Comparison of ENCODE assay signal across 8 cellular contexts in the genomic region with DNA sequence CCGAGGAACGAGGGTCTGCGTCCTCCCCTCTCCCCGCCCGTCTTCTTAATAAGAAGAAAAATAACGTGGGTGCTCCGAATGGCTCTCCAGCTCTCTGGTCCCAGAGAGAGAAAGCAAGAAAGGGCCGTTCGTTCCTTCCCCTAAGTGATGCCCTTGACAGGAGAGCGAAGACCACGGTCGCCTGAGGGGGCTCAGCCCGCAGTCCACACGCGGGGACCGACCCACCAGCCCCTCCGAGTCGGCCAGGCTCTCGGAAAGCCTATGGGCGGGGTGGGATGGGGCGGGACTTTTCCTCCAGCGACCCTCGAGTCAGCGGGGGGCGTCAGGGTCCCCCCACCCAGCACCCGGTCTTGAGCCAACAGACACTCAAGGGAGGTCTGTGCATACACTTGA. TPM values are rescaled to one million over a fixed set of nuclear protein-coding genes. Genes with fewer than 3 reads are reported as not detected.
DNase-seq lines count a peak whose midpoint lies in the region; ATAC-seq and TF ChIP-seq lines count a peak whose summit lies in the region.

No MANE protein-coding gene starts in this region.

- intact Hi-C loops in OCI-LY7 (cut with micrococcal nuclease; ENCODE audit: unreplicated experiment) = no loop called here

- CTCF ChIA-PET in OCI-LY7 (lab: Charles Lee; ENCODE audit: unreplicated experiment) = no interaction called here

- H3K9me3 ChIP-seq in skeletal muscle satellite cell (replicated peaks; ENCODE audit: low read length) = no peaks in the 10 kb centered on the region
- H3K9me3 ChIP-seq in OCI-LY7 (ENCODE audit: low read length) = no peaks in the 10 kb centered on the region

- H3K9me2 ChIP-seq in OCI-LY7 (ENCODE audit: insufficient read depth, low read length) = no peaks in the 10 kb centered on the region

- peak; percentile 21 for ATAC-seq in SK-N-SH treated with all-trans-retinoic acid at 6 μM for 48 hours
- ATAC-seq in foreskin keratinocyte = peak; percentile 8
- no peak for ATAC-seq in GM21619 (IDR thresholded peaks at IDR 0.05; ENCODE audit: unreplicated experiment)

- POLR2A ChIA-PET in OCI-LY7 (lab: Charles Lee) = no interaction called here

- H3K4me1 ChIP-seq in foreskin keratinocyte (peaks cover 6% of the 10 kb centered on the region), skeletal muscle satellite cell (ENCODE audit: control insufficient read depth, insufficient read depth, low read length) (peaks cover 14% of the 10 kb centered on the region), OCI-LY7 (ENCODE audit: insufficient read depth, low read length, poor library complexity, severe bottlenecking) (no peaks in the 10 kb centered on the region)

- H3K27ac ChIP-seq in foreskin keratinocyte (no peak overlapping the region), OCI-LY7 (ENCODE audit: low read depth, low read length, poor library complexity, severe bottlenecking) (no peak overlapping the region)

- DNase-seq in GM19238 (ENCODE audit: insufficient read length, low spot score) (peak; percentile 7), foreskin keratinocyte (no peak), NCI-H2029 treated with DMSO at 0.1 percent for 48 hours (lab: John Stamatoyannopoulos, UW) (no peak), OCI-LY7 (ENCODE audit: low spot score) (no peak), HUDEP-2 (lab: John Stamatoyannopoulos, UW; ENCODE audit: unreplicated experiment in 76 of 76) (no peak)

- no TSS peak for BruUV-seq in OCI-LY7 (replicated peaks; lab: Mats Ljungman, UMichigan)

- H3K4me2 ChIP-seq in skeletal muscle satellite cell (ENCODE audit: low read length) (peak overlapping the region; percentile 84), OCI-LY7 (ENCODE audit: low read length) (no peak overlapping the region)

- H3K4me3 ChIP-seq in skeletal muscle satellite cell (ENCODE audit: low read length) = peak overlapping the region; percentile 68
- no peak overlapping the region for H3K4me3 ChIP-seq in OCI-LY7 (ENCODE audit: low read depth, low read length, poor library complexity, severe bottlenecking)

- H3K27me3 ChIP-seq in foreskin keratinocyte (peaks cover 19% of the 10 kb centered on the region), skeletal muscle satellite cell (ENCODE audit: control insufficient read depth, insufficient read depth, low read length) (peaks cover 26% of the 10 kb centered on the region)

- H4K20me1 ChIP-seq in OCI-LY7 (ENCODE audit: insufficient read depth, low read length) = no peaks in the 10 kb centered on the region

- TF ChIP-seq CTCF in foreskin keratinocyte (conservative IDR thresholded peaks at IDR 0.05) (no peak), OCI-LY7 (conservative IDR thresholded peaks at IDR 0.05; ENCODE audit: low read length) (no peak)

- H3K36me3 ChIP-seq in skeletal muscle satellite cell (ENCODE audit: insufficient read depth, low read length) = no peaks in the 10 kb centered on the region
- no peaks in the 10 kb centered on the region for H3K36me3 ChIP-seq in OCI-LY7 (ENCODE audit: insufficient read depth, low read length)

- H3K9ac ChIP-seq in skeletal muscle satellite cell (ENCODE audit: low read depth, low read length) = peak overlapping the region; percentile 24

- no peak overlapping the region for H2AFZ ChIP-seq in OCI-LY7 (ENCODE audit: low read length)

- no peaks in the 10 kb centered on the region for H3K79me2 ChIP-seq in OCI-LY7 (ENCODE audit: insufficient read depth, low read depth, low read length)

TF ChIP-seq in SK-N-SH treated with all-trans-retinoic acid at 6 μM for 48 hours, 23 proteins besides CTCF, POLR2A, EP300 and RAD21:
- TF ChIP-seq ISL1 (CRISPR knock-in tag; IDR thresholded peaks at IDR 0.05) (no peak), ESRRG (CRISPR knock-in tag; IDR thresholded peaks at IDR 0.05) (no peak), OSR1 (CRISPR knock-in tag; IDR thresholded peaks at IDR 0.05) (no peak), TCF4 (CRISPR knock-in tag; IDR thresholded peaks at IDR 0.05; ENCODE audit: borderline replicate concordance) (no peak), ZFP30 (CRISPR knock-in tag; IDR thresholded peaks at IDR 0.05) (no peak), SNAI2 (CRISPR knock-in tag; IDR thresholded peaks at IDR 0.05) (no peak), ZNF565 (CRISPR knock-in tag; conservative IDR thresholded peaks at IDR 0.05; ENCODE audit: low read depth) (no peak), ARNTL (CRISPR knock-in tag; IDR thresholded peaks at IDR 0.05; ENCODE audit: borderline replicate concordance, low read depth) (no peak), RARB (CRISPR knock-in tag; IDR thresholded peaks at IDR 0.05) (no peak), CSDC2 (CRISPR knock-in tag; IDR thresholded peaks at IDR 0.05) (no peak), BACH2 (CRISPR knock-in tag; IDR thresholded peaks at IDR 0.05; ENCODE audit: borderline replicate concordance) (no peak)
- TF ChIP-seq, protein P1, sequence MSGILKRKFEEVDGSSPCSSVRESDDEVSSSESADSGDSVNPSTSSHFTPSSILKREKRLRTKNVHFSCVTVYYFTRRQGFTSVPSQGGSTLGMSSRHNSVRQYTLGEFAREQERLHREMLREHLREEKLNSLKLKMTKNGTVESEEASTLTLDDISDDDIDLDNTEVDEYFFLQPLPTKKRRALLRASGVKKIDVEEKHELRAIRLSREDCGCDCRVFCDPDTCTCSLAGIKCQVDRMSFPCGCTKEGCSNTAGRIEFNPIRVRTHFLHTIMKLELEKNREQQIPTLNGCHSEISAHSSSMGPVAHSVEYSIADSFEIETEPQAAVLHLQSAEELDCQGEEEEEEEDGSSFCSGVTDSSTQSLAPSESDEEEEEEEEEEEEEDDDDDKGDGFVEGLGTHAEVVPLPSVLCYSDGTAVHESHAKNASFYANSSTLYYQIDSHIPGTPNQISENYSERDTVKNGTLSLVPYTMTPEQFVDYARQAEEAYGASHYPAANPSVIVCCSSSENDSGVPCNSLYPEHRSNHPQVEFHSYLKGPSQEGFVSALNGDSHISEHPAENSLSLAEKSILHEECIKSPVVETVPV (CRISPR knock-in tag; IDR thresholded peaks at IDR 0.05) = no peak
- TF ChIP-seq, protein P2, sequence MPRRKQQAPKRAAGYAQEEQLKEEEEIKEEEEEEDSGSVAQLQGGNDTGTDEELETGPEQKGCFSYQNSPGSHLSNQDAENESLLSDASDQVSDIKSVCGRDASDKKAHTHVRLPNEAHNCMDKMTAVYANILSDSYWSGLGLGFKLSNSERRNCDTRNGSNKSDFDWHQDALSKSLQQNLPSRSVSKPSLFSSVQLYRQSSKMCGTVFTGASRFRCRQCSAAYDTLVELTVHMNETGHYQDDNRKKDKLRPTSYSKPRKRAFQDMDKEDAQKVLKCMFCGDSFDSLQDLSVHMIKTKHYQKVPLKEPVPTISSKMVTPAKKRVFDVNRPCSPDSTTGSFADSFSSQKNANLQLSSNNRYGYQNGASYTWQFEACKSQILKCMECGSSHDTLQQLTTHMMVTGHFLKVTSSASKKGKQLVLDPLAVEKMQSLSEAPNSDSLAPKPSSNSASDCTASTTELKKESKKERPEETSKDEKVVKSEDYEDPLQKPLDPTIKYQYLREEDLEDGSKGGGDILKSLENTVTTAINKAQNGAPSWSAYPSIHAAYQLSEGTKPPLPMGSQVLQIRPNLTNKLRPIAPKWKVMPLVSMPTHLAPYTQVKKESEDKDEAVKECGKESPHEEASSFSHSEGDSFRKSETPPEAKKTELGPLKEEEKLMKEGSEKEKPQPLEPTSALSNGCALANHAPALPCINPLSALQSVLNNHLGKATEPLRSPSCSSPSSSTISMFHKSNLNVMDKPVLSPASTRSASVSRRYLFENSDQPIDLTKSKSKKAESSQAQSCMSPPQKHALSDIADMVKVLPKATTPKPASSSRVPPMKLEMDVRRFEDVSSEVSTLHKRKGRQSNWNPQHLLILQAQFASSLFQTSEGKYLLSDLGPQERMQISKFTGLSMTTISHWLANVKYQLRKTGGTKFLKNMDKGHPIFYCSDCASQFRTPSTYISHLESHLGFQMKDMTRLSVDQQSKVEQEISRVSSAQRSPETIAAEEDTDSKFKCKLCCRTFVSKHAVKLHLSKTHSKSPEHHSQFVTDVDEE (CRISPR knock-in tag; IDR thresholded peaks at IDR 0.05) = no peak
- TF ChIP-seq, protein P3, sequence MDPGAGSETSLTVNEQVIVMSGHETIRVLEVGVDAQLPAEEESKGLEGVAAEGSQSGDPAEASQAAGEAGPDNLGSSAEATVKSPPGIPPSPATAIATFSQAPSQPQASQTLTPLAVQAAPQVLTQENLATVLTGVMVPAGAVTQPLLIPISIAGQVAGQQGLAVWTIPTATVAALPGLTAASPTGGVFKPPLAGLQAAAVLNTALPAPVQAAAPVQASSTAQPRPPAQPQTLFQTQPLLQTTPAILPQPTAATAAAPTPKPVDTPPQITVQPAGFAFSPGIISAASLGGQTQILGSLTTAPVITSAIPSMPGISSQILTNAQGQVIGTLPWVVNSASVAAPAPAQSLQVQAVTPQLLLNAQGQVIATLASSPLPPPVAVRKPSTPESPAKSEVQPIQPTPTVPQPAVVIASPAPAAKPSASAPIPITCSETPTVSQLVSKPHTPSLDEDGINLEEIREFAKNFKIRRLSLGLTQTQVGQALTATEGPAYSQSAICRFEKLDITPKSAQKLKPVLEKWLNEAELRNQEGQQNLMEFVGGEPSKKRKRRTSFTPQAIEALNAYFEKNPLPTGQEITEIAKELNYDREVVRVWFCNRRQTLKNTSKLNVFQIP (CRISPR knock-in tag; IDR thresholded peaks at IDR 0.05; ENCODE audit: borderline replicate concordance, low read depth) = no peak
TF ChIP-seq in SK-N-SH treated with all-trans-retinoic acid at 6 μM for 48 hours: peak in this region for 0.

RNA-seq across cellular contexts. Expression of a gene that starts 53.2 kb away (rescaled TPM):
- 12.4 and 14.1 TPM in 2 replicates for total RNA-seq in foreskin keratinocyte
- 3.5 and 4.5 TPM in 2 replicates for polyA plus RNA-seq in foreskin keratinocyte
- total RNA-seq in skeletal muscle satellite cell (2012; rRNA removed) = 15.7 and 17.3 TPM in 2 replicates
- total RNA-seq in OCI-LY7 (2014; rRNA removed; shearing (Covaris generic)) = 4.2 and 10.1 TPM in 2 replicates
- 13.2 and 15.9 TPM in 2 replicates for total RNA-seq in OCI-LY7 (2022)
